In the genomic region with DNA sequence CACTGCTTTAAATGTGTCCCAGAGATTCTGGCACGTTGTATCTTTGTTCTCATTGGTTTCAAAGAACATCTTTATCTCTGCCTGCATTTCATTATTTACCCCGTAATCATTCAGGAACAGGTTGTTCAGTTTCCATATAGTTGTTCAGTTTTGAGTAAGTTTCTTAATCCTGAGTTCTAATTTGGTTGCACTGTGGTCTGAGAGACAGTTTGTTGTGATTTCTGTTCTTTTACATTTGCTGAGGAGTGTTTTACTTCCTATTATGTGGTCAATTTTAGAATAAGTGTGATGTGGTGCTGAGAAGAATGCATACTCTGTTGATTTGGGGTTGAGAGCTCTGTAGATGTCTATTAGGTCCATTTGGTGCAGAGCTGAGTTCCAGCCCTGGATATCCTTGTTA, we compare ENCODE assay signal across 1 cellular context.
A peak's percentile ranks its signal among the peaks of the same experiment; 100 is the strongest.
TF ChIP-seq lines count a peak whose summit lies in the region.

No MANE protein-coding gene starts in this region.

TF ChIP-seq in GM12878, 131 proteins besides CTCF, POLR2A, EP300 and RAD21:
- TF ChIP-seq NBN (IDR thresholded peaks at IDR 0.05) (0 out of 2 replicates have a peak, but pooled peaks have one; percentile 38), RUNX3 (IDR thresholded peaks at IDR 0.05; ENCODE audit: low read length) (peak; percentile 79), JUNB (IDR thresholded peaks at IDR 0.05) (peak; percentile 11; the same call in 1 of the 2 replicates), ATF7 (IDR thresholded peaks at IDR 0.05; ENCODE audit: low read depth) (0 out of 2 replicates have a peak, but pooled peaks have one; percentile 31), MEF2B (IDR thresholded peaks at IDR 0.05; ENCODE audit: partially characterized antibody, poor library complexity, severe bottlenecking) (peak; percentile 37), MEF2A (IDR thresholded peaks at IDR 0.05; ENCODE audit: insufficient read depth, low read depth, low read length) (0 out of 2 replicates have a peak, but pooled peaks have one; percentile 45), NFIC (IDR thresholded peaks at IDR 0.05; ENCODE audit: low read depth, low read length) (peak; percentile 49; the same call in 1 of the 2 replicates), IKZF2 (IDR thresholded peaks at IDR 0.05) (peak in 1 of 2 experiments; percentile 60; a peak in 1 of 4 replicates), MTA2 (IDR thresholded peaks at IDR 0.05; ENCODE audit: low read depth) (peak; percentile 57; the same call in 1 of the 2 replicates)
